In genomic region chr15:52678036-52678467, GRCh38 we compare ENCODE assay signal across 8 cellular contexts. TPM values are rescaled to one million over a fixed set of nuclear protein-coding genes. Genes with fewer than 3 reads are reported as not detected.
A peak's percentile ranks its signal among the peaks of the same experiment; 100 is the strongest.
DNase-seq lines count a peak whose midpoint lies in the region; ATAC-seq and TF ChIP-seq lines count a peak whose summit lies in the region.

No MANE protein-coding gene starts in this region.

- DNase-seq in EH (ENCODE audit: low read depth) (peak; percentile 74), LNCaP clone FGC (ENCODE audit: low read depth) (no peak), chondrocyte (ENCODE audit: low spot score) (no peak), kidney tubule cell (ENCODE audit: low spot score) (peak; percentile 57)
- DNase-seq in activated CD4-positive, CD25-positive, alpha-beta regulatory T cell (lab: John Stamatoyannopoulos, UW): peak in 3 of 4 experiments; percentile 22 to 47 (median 24)
- DNase-seq in stimulated activated CD4-positive, alpha-beta T cell treated with anti-CD3 and anti-CD28 coated beads, Interleukin-1b, Interleukin-23, amount 100 ng/mL, for 24 hours (ENCODE audit: low read depth in 4 of 4, low spot score in 1 of 4): peak in 3 of 4 experiments; percentile 24 to 32 (median 30)

- peaks cover 28% of the 10 kb centered on the region for H3K4me1 Mint-ChIP-seq in chondrocyte (ENCODE audit: low read depth)

- peak overlapping the region; percentile 100 for H3K4me3 Mint-ChIP-seq in chondrocyte (ENCODE audit: unreplicated experiment)

- peak; percentile 32 for ATAC-seq in GM21619 (IDR thresholded peaks at IDR 0.05; ENCODE audit: unreplicated experiment)
- no peak for ATAC-seq in HG03469 (IDR thresholded peaks at IDR 0.05; ENCODE audit: unreplicated experiment)

- H3K4me3 ChIP-seq in LNCaP clone FGC (ENCODE audit: low read depth, low read length): peak overlapping the region; percentile 62

- no peaks in the 10 kb centered on the region for H3K9me3 Mint-ChIP-seq in chondrocyte (ENCODE audit: low read depth)

- peak; percentile 33 for TF ChIP-seq CTCF in LNCaP clone FGC (IDR thresholded peaks at IDR 0.05; ENCODE audit: control insufficient read depth, extremely low read depth, insufficient read depth)
- TF ChIP-seq CTCF in chondrocyte (IDR thresholded peaks at IDR 0.05): peak; percentile 61

- H3K27ac Mint-ChIP-seq in chondrocyte (ENCODE audit: unreplicated experiment): peak overlapping the region; percentile 98

- peaks cover 6% of the 10 kb centered on the region for H3K36me3 Mint-ChIP-seq in chondrocyte (ENCODE audit: low read depth)

- H3K27me3 Mint-ChIP-seq in chondrocyte (ENCODE audit: low read depth): peaks cover 4% of the 10 kb centered on the region

RNA-seq across cellular contexts. Expression of gene ATOSA, which starts 1.1 kb away (rescaled TPM):
- total RNA-seq in chondrocyte: 18.7 to 38.8 TPM (median 21.9 TPM) in 3 replicates

Comparison
In these comparisons a context has a peak if more than half of its experiments do, and no peak if none do; other contexts are left out.
1. DNase-seq: peak in EH (single experiment), activated CD4-positive, CD25-positive, alpha-beta regulatory T cell (3 of 4), kidney tubule cell (single experiment) and stimulated activated CD4-positive, alpha-beta T cell treated with anti-CD3 and anti-CD28 coated beads, Interleukin-1b, Interleukin-23, amount 100 ng/mL, for 24 hours (3 of 4); none in LNCaP clone FGC (single experiment) and chondrocyte (single experiment).